1 cellular context compared by ENCODE assay signal in the genomic region with DNA sequence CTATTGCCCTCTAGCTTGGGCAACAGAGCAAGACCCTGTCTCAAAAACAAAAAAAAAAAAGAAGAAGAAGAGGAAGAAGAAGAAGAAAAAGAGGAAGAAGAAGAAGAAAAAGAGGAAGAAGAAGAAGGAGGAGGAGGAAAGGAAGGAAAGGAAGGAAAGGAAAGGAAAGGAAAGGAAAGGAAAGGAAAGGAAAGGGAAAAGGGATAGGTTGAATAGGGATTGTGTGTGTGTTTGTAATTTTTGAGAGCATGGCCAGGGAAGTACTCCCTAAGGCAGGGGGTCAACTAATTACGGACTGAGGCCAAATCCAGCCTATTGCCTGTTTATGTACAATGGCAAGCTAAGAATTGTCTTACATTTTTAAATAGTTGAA.
A peak's percentile ranks its signal among the peaks of the same experiment; 100 is the strongest.
TF ChIP-seq lines count a peak whose summit lies in the region.

No MANE protein-coding gene starts in this region.

TF ChIP-seq in GM12878, 131 proteins besides CTCF, POLR2A, EP300 and RAD21:
- TF ChIP-seq STAT3 (IDR thresholded peaks at IDR 0.05; ENCODE audit: low read depth, low read length) = no peak
- peak; percentile 30 to 45; a peak in 3 of 4 replicates for TF ChIP-seq IKZF2 (IDR thresholded peaks at IDR 0.05)
- TF ChIP-seq NFXL1 (IDR thresholded peaks at IDR 0.05; ENCODE audit: borderline replicate concordance) = peak; percentile 75; the same call in 1 of the 2 replicates
- TF ChIP-seq ETV6 (conservative IDR thresholded peaks at IDR 0.05 in 1 of 2, IDR thresholded peaks at IDR 0.05 in 1 of 2; ENCODE audit: borderline replicate concordance in 1 of 2, low read depth in 1 of 2) = peak in 1 of 2 experiments; percentile 65; a peak in 1 of 4 replicates
TF ChIP-seq in GM12878: peak in this region for 3.
